ENCODE assay signal across 10 cellular contexts in genomic region chr2:36371963-36372391, GRCh38. TPM values are rescaled to one million over a fixed set of nuclear protein-coding genes. Genes with fewer than 3 reads are reported as not detected.
A peak's percentile ranks its signal among the peaks of the same experiment; 100 is the strongest.
DNase-seq lines count a peak whose midpoint lies in the region; ATAC-seq and TF ChIP-seq lines count a peak whose summit lies in the region.
"Had no signal": no experiment of that assay in that cellular context is flagged by ENCODE, and none has a peak within 500 bp of the region (broad histone marks: within the 10 kb centered on the region; RNA-seq: fewer than 3 reads in every experiment).

No MANE protein-coding gene starts in this region.

- H3K4me2 ChIP-seq in fibroblast of lung (ENCODE audit: extremely low read depth, insufficient read depth, low read length): peak overlapping the region; percentile 64

- H3K36me3 ChIP-seq in SJCRH30 (no peaks in the 10 kb centered on the region), fibroblast of lung (ENCODE audit: control insufficient read depth, insufficient read depth, low read length) (peaks cover 2% of the 10 kb centered on the region)

- H3K4me1 ChIP-seq in SJCRH30: peaks cover 69% of the 10 kb centered on the region
- H3K4me1 ChIP-seq in fibroblast of lung (ENCODE audit: control insufficient read depth, extremely low read depth, insufficient read depth, low read length): peaks cover 59% of the 10 kb centered on the region

- H3K27ac Mint-ChIP-seq in progenitor cell of endocrine pancreas: peak overlapping the region; percentile 57
- H3K27ac Mint-ChIP-seq: activated CD4-positive, alpha-beta T cell treated with anti-CD3 and anti-CD28 coated beads, Interleukin-2, amount 10 ng/mL, durations not matched to agents 24 days and 14 days had no signal

- H3K4me3 Mint-ChIP-seq in progenitor cell of endocrine pancreas (ENCODE audit: low read depth): no peak overlapping the region
- H3K4me3 Mint-ChIP-seq: activated CD4-positive, alpha-beta T cell treated with anti-CD3 and anti-CD28 coated beads, Interleukin-2, amount 10 ng/mL, durations not matched to agents 24 days and 14 days had no signal

- TF ChIP-seq CTCF in fibroblast of lung (conservative IDR thresholded peaks at IDR 0.05 in 1 of 2, IDR thresholded peaks at IDR 0.05 in 1 of 2; ENCODE audit: low read depth in 1 of 2, low read length in 2 of 2): no peak
- TF ChIP-seq CTCF in progenitor cell of endocrine pancreas (IDR thresholded peaks at IDR 0.05; ENCODE audit: unreplicated experiment): no peak

- H3K27ac ChIP-seq in SJCRH30 (peak overlapping the region; percentile 68), fibroblast of lung (ENCODE audit: insufficient read depth, low read length) (peak overlapping the region; percentile 26)

- peaks cover 46% of the 10 kb centered on the region for H3K4me1 Mint-ChIP-seq in progenitor cell of endocrine pancreas (ENCODE audit: low read depth)

- H2AFZ ChIP-seq in fibroblast of lung (ENCODE audit: low read length): no peak overlapping the region

- H3K79me2 ChIP-seq in fibroblast of lung (ENCODE audit: control insufficient read depth, insufficient read depth, low read length): peaks cover 98% of the 10 kb centered on the region

- H4K20me1 ChIP-seq in fibroblast of lung (ENCODE audit: control insufficient read depth, extremely low read depth, insufficient read depth, low read length): no peaks in the 10 kb centered on the region

- no peaks in the 10 kb centered on the region for H3K27me3 Mint-ChIP-seq in progenitor cell of endocrine pancreas

- no peaks in the 10 kb centered on the region for H3K27me3 ChIP-seq in SJCRH30
- H3K27me3 ChIP-seq in fibroblast of lung (ENCODE audit: control insufficient read depth, insufficient read depth, low read length): no peaks in the 10 kb centered on the region

- no peaks in the 10 kb centered on the region for H3K9me3 Mint-ChIP-seq in progenitor cell of endocrine pancreas (ENCODE audit: low read depth)

- H3K9me3 ChIP-seq in SJCRH30 (replicated peaks): no peaks in the 10 kb centered on the region
- no peaks in the 10 kb centered on the region for H3K9me3 ChIP-seq in fibroblast of lung (ENCODE audit: control insufficient read depth, insufficient read depth, low read depth, low read length)

- peak overlapping the region; percentile 42 for H3K4me3 ChIP-seq in SJCRH30
- peak overlapping the region in 1 of 4 experiments; percentile 8 for H3K4me3 ChIP-seq in fibroblast of lung (replicated peaks in 1 of 4; ENCODE audit: control extremely low read depth in 1 of 4, insufficient read depth in 1 of 4, low read depth in 3 of 4, low read length in 4 of 4)

- no peaks in the 10 kb centered on the region for H3K36me3 Mint-ChIP-seq in progenitor cell of endocrine pancreas (ENCODE audit: insufficient read depth)

- no peak for ATAC-seq in left lobe of liver
- no peak for ATAC-seq in GM18502 (IDR thresholded peaks at IDR 0.05; ENCODE audit: poor library complexity, unreplicated experiment)
- ATAC-seq in GM21737 (IDR thresholded peaks at IDR 0.05; ENCODE audit: unreplicated experiment): no peak

- DNase-seq in EH (ENCODE audit: low read depth): peak; percentile 97
- DNase-seq in SJCRH30: peak; percentile 49 to 71
- DNase-seq in fibroblast of lung (ENCODE audit: low read depth in 2 of 2): peak; percentile 74 to 94
- no peak for DNase-seq in progenitor cell of endocrine pancreas (ENCODE audit: low spot score, unreplicated experiment)
- DNase-seq in left lobe of liver (ENCODE audit: low spot score): no peak
- DNase-seq in RPMI8226: no peak
- DNase-seq: DMS153 had no signal

- no peak overlapping the region for H3K9ac ChIP-seq in fibroblast of lung (ENCODE audit: insufficient read depth, low read length)

RNA-seq across cellular contexts. Expression of gene CRIM1, which starts 16.4 kb away (rescaled TPM):
- total RNA-seq in SJCRH30 (2014; rRNA removed; shearing (Covaris generic)): 10.2 and 12.6 TPM in 2 replicates
- total RNA-seq in fibroblast of lung: 135 and 364 TPM in 2 replicates
- polyA plus RNA-seq in fibroblast of lung: 231 and 661 TPM in 2 replicates
- 157 and 490 TPM in 2 replicates for polyA plus RNA-seq in fibroblast of lung (2012)
- polyA minus RNA-seq in fibroblast of lung (ENCODE audit: low replicate concordance): 1,375 and 3,102 TPM in 2 replicates
- total RNA-seq in progenitor cell of endocrine pancreas: 25.8 and 33.8 TPM in 2 replicates
- 7.1 TPM for total RNA-seq in left lobe of liver

Comparison
In these comparisons a context has a peak if more than half of its experiments do, and no peak if none do; other contexts are left out.
1. DNase-seq: peak in EH (single experiment), SJCRH30 (2 of 2) and fibroblast of lung (2 of 2); none in progenitor cell of endocrine pancreas (single experiment), left lobe of liver (single experiment) and RPMI8226 (single experiment).